In genomic region chr14:79910086-79910485, GRCh38 we compare ENCODE assay signal across 3 cellular contexts.
"Had no signal": no experiment of that assay in that cellular context is flagged by ENCODE, and none has a peak within 500 bp of the region (broad histone marks: within the 10 kb centered on the region; RNA-seq: fewer than 3 reads in every experiment).

No MANE protein-coding gene starts in this region.

- DNase-seq: GDM1, GF-D8 had no signal

- H3K4me3 ChIP-seq: GM12878 had no signal
